8 cellular contexts compared by ENCODE assay signal in the genomic region with DNA sequence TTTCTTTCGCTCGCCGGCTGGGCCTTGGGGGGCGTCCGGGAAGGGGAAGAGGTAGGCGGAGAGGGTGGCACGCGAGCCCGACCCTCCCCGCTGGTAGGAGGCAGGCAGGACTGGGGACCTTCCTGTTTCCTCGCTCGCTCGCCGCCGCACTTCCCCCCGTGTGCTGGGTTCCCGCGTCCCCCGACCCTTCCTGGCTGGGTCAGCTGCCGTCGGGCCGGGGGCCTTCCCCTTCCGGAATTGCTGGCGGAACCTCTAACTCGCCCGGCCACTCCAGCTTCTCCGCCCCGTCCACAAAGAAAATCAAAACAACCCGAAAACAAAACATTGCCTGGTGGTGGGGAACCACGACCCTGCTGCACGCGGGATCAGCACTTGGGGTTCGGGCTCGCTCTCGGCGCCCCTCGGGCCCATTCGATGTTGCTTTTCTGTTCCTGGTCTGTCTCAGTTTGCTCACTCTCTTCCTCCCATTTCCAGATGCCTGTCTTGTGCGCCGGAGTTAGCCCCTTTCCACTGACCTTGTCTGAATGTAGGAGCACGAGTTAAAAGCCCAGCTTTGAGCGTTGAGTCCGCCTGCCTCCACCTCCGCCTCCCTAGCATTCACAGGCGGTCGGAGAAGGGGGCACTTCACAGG. TPM values are rescaled to one million over a fixed set of nuclear protein-coding genes. Genes with fewer than 3 reads are reported as not detected.
DNase-seq lines count a peak whose midpoint lies in the region; ATAC-seq and TF ChIP-seq lines count a peak whose summit lies in the region.

No MANE protein-coding gene starts in this region.

- H3K27me3 Mint-ChIP-seq in CD4-positive, alpha-beta T cell, result no peaks in the 10 kb centered on the region
- no peaks in the 10 kb centered on the region for H3K27me3 Mint-ChIP-seq in MCF 10A (ENCODE audit: insufficient read depth, unreplicated experiment)

- H3K9me3 ChIP-seq in CD4-positive, alpha-beta T cell (ENCODE audit: control insufficient read depth, low read length), result no peaks in the 10 kb centered on the region
- no peaks in the 10 kb centered on the region for H3K9me3 ChIP-seq in OCI-LY1 (ENCODE audit: low read length)
- H3K9me3 ChIP-seq in iPS-20b (ENCODE audit: insufficient read depth, low read depth, low read length), result no peaks in the 10 kb centered on the region
- no peaks in the 10 kb centered on the region for H3K9me3 ChIP-seq in gastrocnemius medialis

- H3K4me2 ChIP-seq in OCI-LY1 (ENCODE audit: low read length), result peak overlapping the region; percentile 80

- peak overlapping the region; percentile 93 for H3K27ac ChIP-seq in CD4-positive, alpha-beta T cell (ENCODE audit: low read depth, low read length)
- peak overlapping the region; percentile 55 for H3K27ac ChIP-seq in OCI-LY1 (ENCODE audit: low read depth, low read length, poor library complexity, severe bottlenecking)
- peak overlapping the region; percentile 100 for H3K27ac ChIP-seq in iPS-20b (ENCODE audit: low read length)
- peak overlapping the region; percentile 97 to 99 (median 98) for H3K27ac ChIP-seq in gastrocnemius medialis

- H3K4me3 Mint-ChIP-seq in CD4-positive, alpha-beta T cell, result peak overlapping the region; percentile 97
- peak overlapping the region; percentile 99 for H3K4me3 Mint-ChIP-seq in MCF 10A (ENCODE audit: unreplicated experiment)

- ATAC-seq in CD4-positive, alpha-beta T cell (ENCODE audit: poor library complexity), result peak; percentile 16
- ATAC-seq in GM18909 (IDR thresholded peaks at IDR 0.05; ENCODE audit: poor library complexity, unreplicated experiment), result peak; percentile 39
- ATAC-seq in HG03135 (IDR thresholded peaks at IDR 0.05; ENCODE audit: unreplicated experiment), result peak; percentile 38
- ATAC-seq in gastrocnemius medialis, result peak; percentile 55 to 64

- intact Hi-C loops in CD4-positive, alpha-beta T cell (cut with DNase I, micrococcal nuclease), result loop anchor here (1.0 to 10.0 kb wide), 5 partner anchors 10 to 292 kb away; a partner anchor contains a TSS
- intact Hi-C loops in MCF 10A (cut with micrococcal nuclease), result no loop called here
- intact Hi-C loops in gastrocnemius medialis (cut with DNase I; ENCODE audit: low total_unique reads), result loop anchor here (1.0 to 2.0 kb wide), 2 partner anchors 110 to 139 kb away; a partner anchor contains a TSS

- no peaks in the 10 kb centered on the region for H3K9me3 Mint-ChIP-seq in CD4-positive, alpha-beta T cell
- no peaks in the 10 kb centered on the region for H3K9me3 Mint-ChIP-seq in MCF 10A (ENCODE audit: unreplicated experiment)

- no peaks in the 10 kb centered on the region for H4K20me1 ChIP-seq in OCI-LY1 (ENCODE audit: insufficient read depth, low read length)

- BruUV-seq in MCF 10A (replicated peaks; lab: Mats Ljungman, UMichigan), result no TSS peak

- peaks cover 47% of the 10 kb centered on the region for H3K4me1 Mint-ChIP-seq in CD4-positive, alpha-beta T cell (ENCODE audit: low read depth)
- H3K4me1 Mint-ChIP-seq in MCF 10A (ENCODE audit: insufficient read depth, unreplicated experiment), result peaks cover 22% of the 10 kb centered on the region

- in situ Hi-C loops in gastrocnemius medialis (cut with MboI; ENCODE audit: low sequenced_read_pairs in 4 of 4), result no loop called here

- H3K4me1 ChIP-seq in OCI-LY1 (ENCODE audit: insufficient read depth, low read length, severe bottlenecking) (peaks cover 44% of the 10 kb centered on the region), iPS-20b (ENCODE audit: insufficient read depth, low read length) (peaks cover 17% of the 10 kb centered on the region; the same call in 1 of the 2 replicates), gastrocnemius medialis (peaks cover 43 to 47% of the 10 kb centered on the region in 2 donors)

- no peaks in the 10 kb centered on the region for H3K27me3 ChIP-seq in CD4-positive, alpha-beta T cell (ENCODE audit: control insufficient read depth, insufficient read depth, low read length)
- H3K27me3 ChIP-seq in OCI-LY1 (ENCODE audit: insufficient read depth, low read length) (no peaks in the 10 kb centered on the region), iPS-20b (ENCODE audit: insufficient read depth, low read length) (no peaks in the 10 kb centered on the region), gastrocnemius medialis (no peaks in the 10 kb centered on the region)

- TF ChIP-seq CTCF in CD4-positive, alpha-beta T cell (IDR thresholded peaks at IDR 0.05), result no peak
- no peak for TF ChIP-seq CTCF in OCI-LY1 (IDR thresholded peaks at IDR 0.05; ENCODE audit: low read length)
- TF ChIP-seq CTCF in MCF 10A (IDR thresholded peaks at IDR 0.05; ENCODE audit: unreplicated experiment), result no peak
- no peak for TF ChIP-seq CTCF in gastrocnemius medialis (IDR thresholded peaks at IDR 0.05 in 4 of 5, conservative IDR thresholded peaks at IDR 0.05 in 1 of 5)

- peak overlapping the region; percentile 88 for H3K9ac ChIP-seq in OCI-LY1 (ENCODE audit: low read length)
- H3K9ac ChIP-seq in iPS-20b (ENCODE audit: low read depth, low read length), result peak overlapping the region; percentile 96

- peak in 6 of 10 experiments; percentile 2 to 36 (median 5) for DNase-seq in CD4-positive, alpha-beta T cell
- peak; percentile 43 for DNase-seq in MCF 10A (ENCODE audit: unreplicated experiment)
- peak; percentile 30 for DNase-seq in gastrocnemius medialis
- no peak for DNase-seq in amniotic stem cell (lab: John Stamatoyannopoulos, UW)

- H2AFZ ChIP-seq in OCI-LY1 (ENCODE audit: low read length), result no peak overlapping the region

- H3K27ac Mint-ChIP-seq in CD4-positive, alpha-beta T cell, result peak overlapping the region; percentile 87
- H3K27ac Mint-ChIP-seq in MCF 10A (ENCODE audit: low read depth, unreplicated experiment), result peak overlapping the region; percentile 97

- H3K36me3 ChIP-seq in OCI-LY1 (ENCODE audit: insufficient read depth, low read length) (peaks cover 25% of the 10 kb centered on the region), iPS-20b (ENCODE audit: insufficient read depth, low read depth, low read length) (peaks cover 12% of the 10 kb centered on the region; the same call in 1 of the 2 replicates), gastrocnemius medialis (no peaks in the 10 kb centered on the region)

- peaks cover 43% of the 10 kb centered on the region for H3K36me3 Mint-ChIP-seq in CD4-positive, alpha-beta T cell (ENCODE audit: low read depth)
- H3K36me3 Mint-ChIP-seq in MCF 10A (ENCODE audit: insufficient read depth, unreplicated experiment), result peaks cover 11% of the 10 kb centered on the region

- CTCF ChIA-PET in CD4-positive, alpha-beta T cell (lab: Charles Lee), result no interaction called here
- CTCF ChIA-PET in MCF 10A (lab: Yijun Ruan, JAX), result interaction anchor here (0.6 kb wide), 1 partner anchor 636 kb away, joined by 3 read pairs; no protein-coding TSS in a partner anchor

- peaks cover 53% of the 10 kb centered on the region for H3K79me2 ChIP-seq in OCI-LY1 (ENCODE audit: insufficient read depth, low read length)

- H3K4me3 ChIP-seq in OCI-LY1 (ENCODE audit: low read depth, low read length, poor library complexity, severe bottlenecking), result peak overlapping the region; percentile 83
- peak overlapping the region; percentile 99 for H3K4me3 ChIP-seq in iPS-20b (ENCODE audit: low read length)
- H3K4me3 ChIP-seq in gastrocnemius medialis, result peak overlapping the region; percentile 91 to 99 (median 98)

- no peak for TF ChIP-seq POLR2A in gastrocnemius medialis (IDR thresholded peaks at IDR 0.05)

- H3F3A ChIP-seq in OCI-LY1 (ENCODE audit: insufficient read depth, low read length), result no peaks in the 10 kb centered on the region; the same call in 1 of the 2 replicates

- no peaks in the 10 kb centered on the region for H3K9me2 ChIP-seq in OCI-LY1 (ENCODE audit: low read depth, low read length)

- POLR2A ChIA-PET in CD4-positive, alpha-beta T cell (lab: Charles Lee), result interaction anchor here (0.6 to 1.3 kb wide), 3 partner anchors 9 to 21 kb away, joined by 4 to 8 read pairs (median 4); no protein-coding TSS in a partner anchor
- POLR2A ChIA-PET in MCF 10A (lab: Yijun Ruan, JAX), result interaction anchor here (0.6 to 1.6 kb wide), 12 partner anchors 9 to 281 kb away, joined by 3 to 19 read pairs (median 3); a partner anchor contains a TSS

RNA-seq across cellular contexts. Expression of a gene that starts 0.6 kb away (rescaled TPM):
- total RNA-seq in CD4-positive, alpha-beta T cell, result 100 to 1,000 TPM; 140 to 148 TPM
- total RNA-seq in MCF 10A (2022) (194 TPM in 2 replicates), gastrocnemius medialis (10 to 100 TPM; 41.5 to 66.4 (median 50.7) TPM)
